9 cellular contexts compared by ENCODE assay signal in genomic region chr20:50788045-50788867, GRCh38. TPM values are rescaled to one million over a fixed set of nuclear protein-coding genes. Genes with fewer than 3 reads are reported as not detected.
DNase-seq lines count a peak whose midpoint lies in the region; ATAC-seq and TF ChIP-seq lines count a peak whose summit lies in the region.
"Had no signal": no experiment of that assay in that cellular context is flagged by ENCODE, and none has a peak within 500 bp of the region (broad histone marks: within the 10 kb centered on the region; RNA-seq: fewer than 3 reads in every experiment).

No MANE protein-coding gene starts in this region.

- H3K9me3 Mint-ChIP-seq in H9, result peaks cover 2 to 10% of the 10 kb centered on the region in 2 experiments; a peak in 4 of 5 replicates

- POLR2A ChIA-PET in OCI-LY7 (lab: Charles Lee), result interaction anchor here (0.7 to 1.6 kb wide), 5 partner anchors 9 to 808 kb away, joined by 3 to 6 read pairs (median 4); no protein-coding TSS in a partner anchor

- DNase-seq in H9 (no peak), OCI-LY7 (ENCODE audit: low spot score) (peak; percentile 49), fibroblast of the conjunctiva (ENCODE audit: low read depth) (peak; percentile 56), NCI-H1048 (lab: John Stamatoyannopoulos, UW) (no peak)
- DNase-seq in activated naive CD4-positive, alpha-beta T cell treated with Interleukin-2 at 50 U/mL for 16 hours, result no peak
- DNase-seq in stimulated activated CD4-positive, alpha-beta T cell treated with anti-CD3 and anti-CD28 coated beads, Interleukin-4, amount 100 ng/mL, for 24 hours, result no peak

- H3K23ac ChIP-seq in H9 (ENCODE audit: insufficient read length, low read depth, low read length), result no peak overlapping the region

- no peak overlapping the region for H2BK5ac ChIP-seq in H9 (ENCODE audit: insufficient read length, low read length)

- no peak overlapping the region for H3K9ac ChIP-seq in H9 (ENCODE audit: extremely low read depth, insufficient read length, low read length)
- no peak overlapping the region for H3K9ac ChIP-seq in stomach smooth muscle (ENCODE audit: low read length in 2 of 2)

- CTCF ChIA-PET in OCI-LY7 (lab: Charles Lee; ENCODE audit: unreplicated experiment), result no interaction called here

- H2BK20ac ChIP-seq in H9 (ENCODE audit: low read depth, low read length, poor library complexity, severe bottlenecking), result no peak overlapping the region

- peak overlapping the region; percentile 29 for H3T11ph ChIP-seq in H9 (ENCODE audit: low read length)

- no peak for ATAC-seq in GM21360 (IDR thresholded peaks at IDR 0.05; ENCODE audit: unreplicated experiment)

- H3K27ac Mint-ChIP-seq in H9, result peak overlapping the region in 1 of 3 experiments; percentile 58; a peak in 1 of 7 replicates

- H3K4me1 Mint-ChIP-seq in H9, result peaks cover 14 to 30% of the 10 kb centered on the region in 2 experiments

- no peak overlapping the region for H2AK5ac ChIP-seq in H9 (ENCODE audit: insufficient read length, low read length)

- H3K27me3 Mint-ChIP-seq in H9 (ENCODE audit: low read depth), result peaks cover 6% of the 10 kb centered on the region; the same call in 1 of the 2 replicates

- no CpG with 5 or more reads among the region's 17 CpGs for WGBS in H9 (ENCODE audit: extremely low coverage, insufficient read length, low lambda C conversion rate)

- no peak overlapping the region for H3K56ac ChIP-seq in H9 (ENCODE audit: insufficient read length, low read depth, low read length)

- no peaks in the 10 kb centered on the region for H3K79me2 ChIP-seq in H9 (ENCODE audit: insufficient read depth, low read length)
- no peaks in the 10 kb centered on the region for H3K79me2 ChIP-seq in OCI-LY7 (ENCODE audit: insufficient read depth, low read depth, low read length)

- no TSS peak for BruUV-seq in OCI-LY7 (replicated peaks; lab: Mats Ljungman, UMichigan)

- no peak overlapping the region for H3K4me3 ChIP-seq in OCI-LY7 (ENCODE audit: low read depth, low read length, poor library complexity, severe bottlenecking)
- no peak overlapping the region for H3K4me3 ChIP-seq in stomach smooth muscle (ENCODE audit: low read length in 2 of 2)
- H3K4me3 ChIP-seq: SJSA1 had no signal

- H4K5ac ChIP-seq in H9 (ENCODE audit: insufficient read length, low read depth, low read length), result no peak overlapping the region

- H2BK12ac ChIP-seq in H9 (ENCODE audit: insufficient read length, low read depth, low read length), result no peak overlapping the region

- H3K27me3 ChIP-seq in H9 (ENCODE audit: insufficient read depth, low read length) (no peaks in the 10 kb centered on the region), stomach smooth muscle (ENCODE audit: control insufficient read depth in 1 of 2, insufficient read depth in 2 of 2, low read length in 2 of 2) (no peaks in the 10 kb centered on the region)
- H3K27me3 ChIP-seq: SJSA1 had no signal

- no peak overlapping the region for H3K4me3 Mint-ChIP-seq in H9

- H3K79me1 ChIP-seq in H9 (ENCODE audit: insufficient read depth, low read depth, low read length, poor library complexity, severe bottlenecking), result no peaks in the 10 kb centered on the region

- no peak overlapping the region for H2BK15ac ChIP-seq in H9 (ENCODE audit: low read depth, low read length)

- intact Hi-C loops in OCI-LY7 (cut with micrococcal nuclease; ENCODE audit: unreplicated experiment), result loop anchor here (10.0 kb wide), 1 partner anchor 123 kb away; no protein-coding TSS in a partner anchor

- H3K4me2 ChIP-seq in H9 (ENCODE audit: insufficient read depth, insufficient read length, low read length) (no peak overlapping the region), OCI-LY7 (ENCODE audit: low read length) (peak overlapping the region; percentile 41)

- TF ChIP-seq CTCF in H9 (conservative IDR thresholded peaks at IDR 0.05), result peak; percentile 48; the same call in 2 of the 3 replicates
- TF ChIP-seq CTCF in OCI-LY7 (conservative IDR thresholded peaks at IDR 0.05; ENCODE audit: low read length), result peak; percentile 75

- H3K36me3 ChIP-seq in OCI-LY7 (ENCODE audit: insufficient read depth, low read length), result no peaks in the 10 kb centered on the region
- H3K36me3 ChIP-seq in stomach smooth muscle (ENCODE audit: control insufficient read depth in 2 of 2, insufficient read depth in 2 of 2, low read length in 2 of 2), result no peaks in the 10 kb centered on the region
- H3K36me3 ChIP-seq: SJSA1 had no signal

- H4K20me1 ChIP-seq in H9 (ENCODE audit: control insufficient read depth, insufficient read depth, insufficient read length), result no peaks in the 10 kb centered on the region
- H4K20me1 ChIP-seq in OCI-LY7 (ENCODE audit: insufficient read depth, low read length), result no peaks in the 10 kb centered on the region

- no peaks in the 10 kb centered on the region for H3K9me3 ChIP-seq in H9 (ENCODE audit: control insufficient read depth, low read depth, low read length)
- H3K9me3 ChIP-seq in OCI-LY7 (ENCODE audit: low read length), result no peaks in the 10 kb centered on the region
- H3K9me3 ChIP-seq in stomach smooth muscle (ENCODE audit: control insufficient read depth in 2 of 2, low read length in 2 of 2), result no peaks in the 10 kb centered on the region
- H3K9me3 ChIP-seq: SJSA1 had no signal

- no peaks in the 10 kb centered on the region for H3K23me2 ChIP-seq in H9 (ENCODE audit: insufficient read length, low read depth, low read length, poor library complexity, severe bottlenecking)

- H4K8ac ChIP-seq in H9 (replicated peaks; ENCODE audit: insufficient read length, low read depth, low read length), result no peak overlapping the region

- no peak overlapping the region for H3K14ac ChIP-seq in H9 (ENCODE audit: insufficient read depth, low read length)

- H2AFZ ChIP-seq in H9 (ENCODE audit: low read length) (no peak overlapping the region), OCI-LY7 (ENCODE audit: low read length) (peak overlapping the region; percentile 14; the same call in 1 of the 2 replicates)

- H3K18ac ChIP-seq in H9 (ENCODE audit: insufficient read length, low read depth, low read length), result no peak overlapping the region

- no peak overlapping the region for H4K91ac ChIP-seq in H9 (ENCODE audit: insufficient read length, low read depth, low read length)

- H3K36me3 Mint-ChIP-seq in H9 (ENCODE audit: insufficient read depth in 1 of 3, low read depth in 3 of 3), result peaks cover 0 to 12% (median 2%) of the 10 kb centered on the region in 3 experiments; a peak in 4 of 7 replicates

- no peak overlapping the region for H3K27ac ChIP-seq in H9 (ENCODE audit: insufficient read length, low read depth, low read length)
- no peak overlapping the region for H3K27ac ChIP-seq in OCI-LY7 (ENCODE audit: low read depth, low read length, poor library complexity, severe bottlenecking)
- H3K27ac ChIP-seq in stomach smooth muscle (ENCODE audit: low read length), result peak overlapping the region; percentile 11
- H3K27ac ChIP-seq: SJSA1 had no signal

- H3K9me2 ChIP-seq in OCI-LY7 (ENCODE audit: insufficient read depth, low read length), result no peaks in the 10 kb centered on the region

- no peak overlapping the region for H3K4ac ChIP-seq in H9 (ENCODE audit: low read depth, low read length)

- H2BK120ac ChIP-seq in H9 (ENCODE audit: low read depth, low read length, poor library complexity, severe bottlenecking), result no peak overlapping the region

- H3K4me1 ChIP-seq in H9 (ENCODE audit: insufficient read depth, low read length) (no peaks in the 10 kb centered on the region), OCI-LY7 (ENCODE audit: insufficient read depth, low read length, poor library complexity, severe bottlenecking) (peaks cover 29% of the 10 kb centered on the region), stomach smooth muscle (ENCODE audit: control insufficient read depth, insufficient read depth, low read length) (peaks cover 27% of the 10 kb centered on the region)

RNA-seq across cellular contexts. Expression of gene BCAS4, which starts 6.6 kb away (rescaled TPM):
- total RNA-seq in H9 (2021) (16.9 and 21.4 TPM in 2 replicates), OCI-LY7 (2022) (166 and 173 TPM in 2 replicates)
- 128 and 181 TPM in 2 replicates for total RNA-seq in OCI-LY7 (2014; rRNA removed; shearing (Covaris generic))

RNA-seq across cellular contexts. Expression of gene PARD6B, which starts 56.9 kb away (rescaled TPM):
- total RNA-seq in H9 (2021), result 27.4 and 31.7 TPM in 2 replicates
- 4.4 and 5.8 TPM in 2 replicates for total RNA-seq in OCI-LY7 (2014; rRNA removed; shearing (Covaris generic))
- total RNA-seq in OCI-LY7 (2022), result 5.1 and 6.1 TPM in 2 replicates

Comparison
In these comparisons a context has a peak if more than half of its experiments do, and no peak if none do; other contexts are left out.
1. DNase-seq: peak in OCI-LY7 (single experiment) and fibroblast of the conjunctiva (single experiment); none in H9 (single experiment), NCI-H1048 (single experiment), activated naive CD4-positive, alpha-beta T cell treated with Interleukin-2 at 50 U/mL for 16 hours (single experiment) and stimulated activated CD4-positive, alpha-beta T cell treated with anti-CD3 and anti-CD28 coated beads, Interleukin-4, amount 100 ng/mL, for 24 hours (single experiment).